Comparison of ENCODE assay signal across 8 cellular contexts in the genomic region with DNA sequence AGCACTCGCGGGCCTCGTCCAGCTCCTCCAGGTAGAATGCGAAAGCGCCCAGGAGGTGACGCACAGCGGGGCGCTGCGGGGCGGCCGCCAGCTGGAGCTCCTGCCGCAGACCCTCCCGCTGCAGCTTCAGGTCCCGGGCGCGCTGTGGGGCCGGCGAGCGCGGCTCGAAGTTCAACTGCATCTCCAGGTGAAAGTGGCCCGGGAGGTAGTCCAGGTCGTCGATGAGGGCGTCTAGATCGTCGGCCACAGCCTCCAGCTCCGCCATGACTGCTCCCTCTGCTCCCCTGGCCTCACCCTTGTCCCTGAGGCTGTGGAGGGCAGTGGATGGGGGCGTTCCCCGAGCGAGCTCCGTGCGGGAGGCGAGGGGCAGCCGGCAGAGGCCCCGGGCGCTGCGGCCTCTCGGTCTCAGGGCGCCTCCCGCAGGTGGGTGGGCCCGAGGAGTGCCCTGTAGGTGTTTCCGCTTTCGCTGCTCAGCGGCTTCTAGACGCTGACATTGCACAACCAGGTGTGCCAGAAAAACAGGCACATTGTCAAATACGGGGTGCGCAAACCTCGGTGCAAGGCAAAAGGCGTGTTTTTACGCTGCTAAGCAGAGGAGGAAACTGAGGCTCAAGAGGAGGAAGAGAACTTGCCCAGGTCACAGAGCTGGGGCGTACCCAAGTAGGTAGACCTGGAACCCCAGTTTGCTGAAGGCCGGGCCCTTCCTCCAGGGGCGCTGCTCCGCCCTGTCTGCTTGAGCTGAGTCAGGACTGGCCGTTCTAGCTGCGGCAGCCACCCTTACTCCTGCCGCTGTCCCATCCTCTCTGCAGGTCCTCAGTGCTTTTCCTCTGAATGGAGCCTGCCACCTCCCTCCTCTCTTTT.
DNase-seq lines count a peak whose midpoint lies in the region; ATAC-seq and TF ChIP-seq lines count a peak whose summit lies in the region.

A gene (minus strand): TSS at position 425 of the 861 bp plus-strand sequence. CDS start 160 bp downstream, at position 265.

- no peaks in the 10 kb centered on the region for H4K20me1 ChIP-seq in SU-DHL-6 (ENCODE audit: low read depth, low read length)

- no peaks in the 10 kb centered on the region for H3K79me2 ChIP-seq in SU-DHL-6 (ENCODE audit: insufficient read depth, low read length)

- H2AFZ ChIP-seq in SU-DHL-6 (ENCODE audit: low read depth, low read length, severe bottlenecking): peak within 1 kb of the TSS; percentile 17

- H3K4me2 ChIP-seq in SU-DHL-6 (ENCODE audit: low read depth, low read length, poor library complexity, severe bottlenecking): peak within 1 kb of the TSS; percentile 39

- H3K9ac ChIP-seq in SU-DHL-6 (ENCODE audit: low read length) (no peak within 1 kb of the TSS), iPS-20b (ENCODE audit: low read depth, low read length) (no peak within 1 kb of the TSS; the same call in 1 of the 2 replicates)

- H3K9me3 ChIP-seq in SU-DHL-6 (ENCODE audit: insufficient read depth, low read length): no peaks in the 10 kb centered on the region
- no peaks in the 10 kb centered on the region for H3K9me3 ChIP-seq in iPS-20b (ENCODE audit: insufficient read depth, low read depth, low read length)

- DNase-seq in activated naive CD8-positive, alpha-beta T cell treated with anti-CD3 and anti-CD28 coated beads, Interleukin-2, amount 50 U/mL, for 16 hours (ENCODE audit: low read depth, low spot score): peak; percentile 34
- peak; percentile 70 for DNase-seq in stimulated activated CD4-positive, alpha-beta T cell treated with anti-CD3 and anti-CD28 coated beads, Interleukin-1b, Interleukin-23, amount 100 ng/mL, for 48 hours
- DNase-seq in NCI-H345 (lab: John Stamatoyannopoulos, UW) (no peak), GOT3 (lab: John Stamatoyannopoulos, UW) (no peak)

- ATAC-seq in GM19025 (IDR thresholded peaks at IDR 0.05; ENCODE audit: low read depth, unreplicated experiment) (peak; percentile 65), HG03103 (IDR thresholded peaks at IDR 0.05; ENCODE audit: low read depth, unreplicated experiment) (peak; percentile 81)

- no peak within 1 kb of the TSS for H3K27ac ChIP-seq in SU-DHL-6 (ENCODE audit: low read depth, low read length)
- H3K27ac ChIP-seq in iPS-20b (ENCODE audit: low read length): no peak within 1 kb of the TSS

- no peaks in the 10 kb centered on the region for H3K4me1 ChIP-seq in iPS-20b (ENCODE audit: insufficient read depth, low read length)

- peak; percentile 25 for TF ChIP-seq CTCF in SU-DHL-6 (IDR thresholded peaks at IDR 0.05; ENCODE audit: insufficient read depth, low read length, poor library complexity, severe bottlenecking)

- no peaks in the 10 kb centered on the region for H3K9me2 ChIP-seq in SU-DHL-6 (replicated peaks; ENCODE audit: insufficient read depth, low read length)

- H3K27me3 ChIP-seq in SU-DHL-6 (ENCODE audit: low read length) (no peaks in the 10 kb centered on the region), iPS-20b (ENCODE audit: insufficient read depth, low read length) (peaks cover 26% of the 10 kb centered on the region)

- H3K36me3 ChIP-seq in SU-DHL-6 (ENCODE audit: low read length) (no peaks in the 10 kb centered on the region), iPS-20b (ENCODE audit: insufficient read depth, low read depth, low read length) (no peaks in the 10 kb centered on the region)

- H3F3A ChIP-seq in SU-DHL-6 (ENCODE audit: insufficient read depth): no peaks in the 10 kb centered on the region

- no peak within 1 kb of the TSS for H3K4me3 ChIP-seq in SU-DHL-6 (ENCODE audit: insufficient read depth, low read length, poor library complexity, severe bottlenecking)
- H3K4me3 ChIP-seq in iPS-20b (ENCODE audit: low read length): peak within 1 kb of the TSS; percentile 51; the same call in 1 of the 2 replicates

Comparison
In these comparisons a context has a peak if more than half of its experiments do, and no peak if none do; other contexts are left out.
1. DNase-seq: peak in activated naive CD8-positive, alpha-beta T cell treated with anti-CD3 and anti-CD28 coated beads, Interleukin-2, amount 50 U/mL, for 16 hours (single experiment) and stimulated activated CD4-positive, alpha-beta T cell treated with anti-CD3 and anti-CD28 coated beads, Interleukin-1b, Interleukin-23, amount 100 ng/mL, for 48 hours (single experiment); none in NCI-H345 (single experiment) and GOT3 (single experiment).